8 cellular contexts compared by ENCODE assay signal in genomic region chr14:64704145-64704742, GRCh38. TPM values are rescaled to one million over a fixed set of nuclear protein-coding genes. Genes with fewer than 3 reads are reported as not detected.
DNase-seq lines count a peak whose midpoint lies in the region; TF ChIP-seq lines count a peak whose summit lies in the region.

Gene PLEKHG3 (plus strand): TSS chr14:64704424. CDS start chr14:64727632, 23,208 bp downstream.

- peaks cover 0 to 3% of the 10 kb centered on the region in 2 donors for H3K36me3 ChIP-seq in muscle layer of duodenum (ENCODE audit: control insufficient read depth in 1 of 2, insufficient read depth in 2 of 2, low read length in 2 of 2)

- H3K36me3 Mint-ChIP-seq in type B pancreatic cell: peaks cover 8% of the 10 kb centered on the region

- no peaks in the 10 kb centered on the region for H3K9me3 Mint-ChIP-seq in type B pancreatic cell

- peaks cover 57% of the 10 kb centered on the region for H3K4me1 Mint-ChIP-seq in type B pancreatic cell (ENCODE audit: unreplicated experiment)

- H3K4me3 ChIP-seq in fibroblast of the aortic adventitia (ENCODE audit: low read depth, low read length) (peak within 1 kb of the TSS; percentile 83), muscle layer of duodenum (ENCODE audit: low read depth in 1 of 2, low read length in 2 of 2) (peak within 1 kb of the TSS; percentile 73 to 96)

- peaks cover 26 to 36% of the 10 kb centered on the region in 2 donors for H3K4me1 ChIP-seq in muscle layer of duodenum (ENCODE audit: control insufficient read depth in 1 of 2, insufficient read depth in 2 of 2, low read length in 2 of 2)

- DNase-seq in SIG-M5 treated with dmso at 0.1 percent for 504 hours (lab: John Stamatoyannopoulos, UW; ENCODE audit: unreplicated experiment) (peak; percentile 28), SIG-M5 (lab: John Stamatoyannopoulos, UW) (no peak), NCI-H345 (lab: John Stamatoyannopoulos, UW) (peak; percentile 68), activated gamma-delta T cell (lab: John Stamatoyannopoulos, UW) (peak; percentile 50), fibroblast of the aortic adventitia (ENCODE audit: low read depth) (peak; percentile 65), type B pancreatic cell (ENCODE audit: extremely low spot score, unreplicated experiment) (peak; percentile 87), HPDE6-E6E7 (ENCODE audit: extremely low spot score) (no peak)

- peak within 1 kb of the TSS; percentile 92 for H3K4me3 Mint-ChIP-seq in type B pancreatic cell

- H3K27ac Mint-ChIP-seq in type B pancreatic cell: peak within 1 kb of the TSS; percentile 86

- no peaks in the 10 kb centered on the region for H3K9me3 ChIP-seq in muscle layer of duodenum (ENCODE audit: control insufficient read depth in 1 of 2, low read length in 2 of 2)

- peaks cover 13% of the 10 kb centered on the region for H3K27me3 Mint-ChIP-seq in type B pancreatic cell

- H3K27ac ChIP-seq in muscle layer of duodenum (ENCODE audit: low read length): peak within 1 kb of the TSS; percentile 41

- TF ChIP-seq CTCF in fibroblast of the aortic adventitia (IDR thresholded peaks at IDR 0.05; ENCODE audit: insufficient read depth, low read length): no peak
- no peak for TF ChIP-seq CTCF in type B pancreatic cell (conservative IDR thresholded peaks at IDR 0.05)

- H3K27me3 ChIP-seq in muscle layer of duodenum (ENCODE audit: low read depth, low read length): no peaks in the 10 kb centered on the region

RNA-seq across cellular contexts. Expression of gene PLEKHG3, which starts in this region (rescaled TPM):
- total RNA-seq in fibroblast of the aortic adventitia (ENCODE audit: low replicate concordance) (8.2 and 9.0 TPM in 2 replicates), type B pancreatic cell (ENCODE audit: low replicate concordance) (64.7 and 83.9 TPM in 2 replicates)

Comparison
In these comparisons a context has a peak if more than half of its experiments do, and no peak if none do; other contexts are left out.
1. DNase-seq: peak in SIG-M5 treated with dmso at 0.1 percent for 504 hours (single experiment), NCI-H345 (single experiment), activated gamma-delta T cell (single experiment), fibroblast of the aortic adventitia (single experiment) and type B pancreatic cell (single experiment); none in SIG-M5 (single experiment) and HPDE6-E6E7 (single experiment).